In genomic region chr7:108059526-108059925, GRCh38 we compare ENCODE assay signal across 24 cellular contexts. TPM values are rescaled to one million over a fixed set of nuclear protein-coding genes. Genes with fewer than 3 reads are reported as not detected.
"Had no signal": no experiment of that assay in that cellular context is flagged by ENCODE, and none has a peak within 500 bp of the region (broad histone marks: within the 10 kb centered on the region; RNA-seq: fewer than 3 reads in every experiment).

No MANE protein-coding gene starts in this region.

- FAIRE-seq: small intestine had no signal

- H3K4me3 Mint-ChIP-seq: activated naive CD8-positive, alpha-beta T cell treated with anti-CD3 and anti-CD28 coated beads for 36 hours; activated T-helper 1 cell treated with anti-CD3 and anti-CD28 coated beads, Interleukin-12 subunit alpha, Interleukin-12 subunit beta, Interleukin-2, Interleukin-4 antibody, amounts not matched to agents 30 ng/mL and 10 ng/mL and 1 ng/mL, durations not matched to agents 14 hours and 24 hours and 36 hours had no signal

- H3K36me3 Mint-ChIP-seq: activated naive CD8-positive, alpha-beta T cell treated with anti-CD3 and anti-CD28 coated beads for 36 hours; brain had no signal

- H3K27ac Mint-ChIP-seq: activated naive CD8-positive, alpha-beta T cell treated with anti-CD3 and anti-CD28 coated beads for 36 hours; activated T-helper 1 cell treated with anti-CD3 and anti-CD28 coated beads, Interleukin-12 subunit alpha, Interleukin-12 subunit beta, Interleukin-2, Interleukin-4 antibody, amounts not matched to agents 30 ng/mL and 10 ng/mL and 1 ng/mL, durations not matched to agents 14 hours and 24 hours and 36 hours; progenitor cell of endocrine pancreas had no signal

- H3K27me3 ChIP-seq: colonic mucosa, foreskin keratinocyte, hepatocyte, SJCRH30, stomach had no signal

- H3K4me3 ChIP-seq: colonic mucosa, hepatocyte, lung, SJCRH30, stomach, thoracic aorta had no signal

- H3K4me1 ChIP-seq: colonic mucosa, foreskin keratinocyte had no signal

- H3K9me3 Mint-ChIP-seq: activated naive CD8-positive, alpha-beta T cell treated with anti-CD3 and anti-CD28 coated beads for 36 hours; activated T-helper 1 cell treated with anti-CD3 and anti-CD28 coated beads, Interleukin-12 subunit alpha, Interleukin-12 subunit beta, Interleukin-2, Interleukin-4 antibody, amounts not matched to agents 30 ng/mL and 10 ng/mL and 1 ng/mL, durations not matched to agents 14 hours and 24 hours and 36 hours had no signal

- H3K27ac ChIP-seq: colonic mucosa, foreskin keratinocyte, hepatocyte, SJCRH30, stomach, thoracic aorta, VCaP had no signal

- H3K27me3 Mint-ChIP-seq: progenitor cell of endocrine pancreas had no signal

- H3K36me3 ChIP-seq: colonic mucosa, SJCRH30, stomach, thoracic aorta had no signal

- H3K4me2 ChIP-seq: hepatocyte had no signal

- DNase-seq: activated CD4-positive, alpha-beta T cell treated with anti-CD3 and anti-CD28 coated beads, Interleukin-2, amount 50 U/mL, for 4 hours; activated naive CD4-positive, alpha-beta T cell; activated naive CD8-positive, alpha-beta T cell treated with anti-CD3 and anti-CD28 coated beads for 36 hours; anterior cingulate cortex; central memory CD4-positive, alpha-beta T cell; colonic mucosa; foreskin keratinocyte; islet precursor cell; occipital lobe; right cardiac atrium; SJCRH30; small intestine; stimulated activated CD4-positive, alpha-beta T cell treated with anti-CD3 and anti-CD28 coated beads, Interleukin-15, amount 100 ng/mL, for 24 hours; stimulated activated CD4-positive, alpha-beta T cell treated with anti-CD3 and anti-CD28 coated beads, Interleukin-2, amount 100 ng/mL, for 48 hours; stomach; T1000 had no signal

- H2AFZ ChIP-seq: hepatocyte had no signal

- H3K79me2 ChIP-seq: hepatocyte had no signal

- H3K9me3 ChIP-seq: colonic mucosa, SJCRH30, stomach, thoracic aorta had no signal

RNA-seq across cellular contexts. Expression of gene LAMB1, which starts 56.6 kb away (rescaled TPM):
- total RNA-seq: activated T-helper 1 cell treated with anti-CD3 and anti-CD28 coated beads, Interleukin-12 subunit alpha, Interleukin-12 subunit beta, Interleukin-2, Interleukin-4 antibody, amounts not matched to agents 30 ng/mL and 10 ng/mL and 1 ng/mL, durations not matched to agents 14 hours and 24 hours and 36 hours; T-helper 1 cell treated with Interleukin-12 subunit alpha and Interleukin-12 subunit beta and Interleukin-4 antibody, amounts not matched to agents 30 ng/mL and 1 ng/mL, for 36 hours had no signal
